Comparison of ENCODE assay signal across 7 cellular contexts in the genomic region with DNA sequence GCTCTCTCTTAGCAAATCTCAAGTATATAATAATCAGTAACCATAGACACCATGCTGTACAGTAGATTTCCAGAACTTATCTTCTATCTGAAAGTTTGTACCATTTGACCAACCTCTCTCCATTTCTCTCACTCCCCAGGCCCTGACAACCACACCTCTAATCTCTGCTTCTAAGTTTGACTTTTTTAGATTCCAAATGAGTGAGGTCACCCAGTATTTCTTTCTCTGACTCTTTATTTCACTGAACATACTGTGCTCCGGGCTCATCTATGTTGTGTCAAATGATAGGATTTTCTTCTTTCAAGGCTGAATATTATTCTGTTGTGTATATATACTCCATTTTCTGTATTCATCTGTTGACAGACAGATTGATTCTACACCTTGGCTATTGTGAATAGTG.
DNase-seq lines count a peak whose midpoint lies in the region; ATAC-seq, FAIRE-seq and TF ChIP-seq lines count a peak whose summit lies in the region.
"Not testable (repeated sequence)": the region's sequence is repeated elsewhere in the genome, so short reads cannot be mapped to it uniquely, and the experiment has no call there.

No MANE protein-coding gene starts in this region.

- not testable (repeated sequence) for H3K9me3 ChIP-seq in SJCRH30 (replicated peaks); K562 (replicated peaks; ENCODE audit: control insufficient read depth, insufficient read depth, low read depth, low read length)

- H3K4me3 ChIP-seq in SJCRH30, K562: not testable (repeated sequence)

- not testable (repeated sequence) for FAIRE-seq in K562 (lab: Jason Lieb, UNC)

- TF ChIP-seq POLR2A in K562 (conservative IDR thresholded peaks at IDR 0.05) = not testable (repeated sequence)

- not testable (repeated sequence) for H3K79me2 ChIP-seq in K562 (ENCODE audit: control insufficient read depth, insufficient read depth, low read length)

- not testable (repeated sequence) for H3K27me3 ChIP-seq in SJCRH30; K562 (ENCODE audit: control insufficient read depth in 2 of 2, insufficient read depth in 2 of 2, low read length in 2 of 2); foreskin keratinocyte

- TF ChIP-seq RAD21 in K562 (CRISPR knock-in tag; conservative IDR thresholded peaks at IDR 0.05 in 1 of 2, IDR thresholded peaks at IDR 0.05 in 1 of 2) = not testable (repeated sequence)

- not testable (repeated sequence) for H3K4me2 ChIP-seq in K562 (ENCODE audit: insufficient read depth, low read length)

- not testable (repeated sequence) for H3K9ac ChIP-seq in K562 (ENCODE audit: insufficient read depth in 1 of 2, low read depth in 2 of 2, low read length in 2 of 2)

- CTCF ChIA-PET in K562 (lab: Yijun Ruan, JAX; ENCODE audit: low intra/inter-chr PET ratio) = not testable (repeated sequence)

- not testable (repeated sequence) for ATAC-seq in K562
- ATAC-seq in foreskin keratinocyte = peak; percentile 80
- peak; percentile 95 for ATAC-seq in left ventricle myocardium superior

- DNase-seq in Daoy (ENCODE audit: low read depth) (peak; percentile 13), HS-27A (ENCODE audit: low read depth) (peak; percentile 5), foreskin keratinocyte (peak in 1 of 2 donors; percentile 50), non-pigmented ciliary epithelial cell (ENCODE audit: low read depth) (peak; percentile 13)
- not testable (repeated sequence) for DNase-seq in SJCRH30; K562 (ENCODE audit: extremely low read depth in 1 of 4, low spot score in 3 of 4); left ventricle myocardium superior

- TF ChIP-seq EP300 in K562 (IDR thresholded peaks at IDR 0.05; ENCODE audit: low read length) = not testable (repeated sequence)

- not testable (repeated sequence) for H3K9me1 ChIP-seq in K562 (ENCODE audit: control insufficient read depth, insufficient read depth, low read length)

- not testable (repeated sequence) for H4K20me1 ChIP-seq in K562 (replicated peaks; ENCODE audit: control insufficient read depth, insufficient read depth, low read length)

- not testable (repeated sequence) for BruUV-seq in K562 (replicated peaks; lab: Mats Ljungman, UMichigan)

- TF ChIP-seq CTCF in K562 (IDR thresholded peaks at IDR 0.05 in 2 of 3, conservative IDR thresholded peaks at IDR 0.05 in 1 of 3; ENCODE audit: insufficient read depth in 2 of 3, low read depth in 1 of 3, low read length in 3 of 3); foreskin keratinocyte (conservative IDR thresholded peaks at IDR 0.05): not testable (repeated sequence)

- intact Hi-C loops in K562 (cut with micrococcal nuclease); left ventricle myocardium superior (cut with micrococcal nuclease): not testable (repeated sequence)

- POLR2A ChIA-PET in K562 (lab: Yijun Ruan, JAX) = not testable (repeated sequence)

- not testable (repeated sequence) for H3K36me3 ChIP-seq in SJCRH30; K562 (ENCODE audit: control insufficient read depth, insufficient read depth, low read length)

- not testable (repeated sequence) for H2AFZ ChIP-seq in K562 (ENCODE audit: low read depth, low read length)

- not testable (repeated sequence) for H3K4me1 ChIP-seq in SJCRH30; K562 (replicated peaks in 1 of 2; ENCODE audit: control insufficient read depth in 2 of 2, insufficient read depth in 2 of 2, low read length in 2 of 2); foreskin keratinocyte

- WGBS in K562 (ENCODE audit: insufficient coverage, low coverage, missing lambda C conversion rate) = 29% methylated on average over 1 of the region's 1 CpG

- in situ Hi-C loops in K562 (cut with MboI) = not testable (repeated sequence)

- 0 out of 2 replicates have a peak overlapping the region, but pooled peaks have one; percentile 14 for H3K27ac ChIP-seq in SJCRH30
- not testable (repeated sequence) for H3K27ac ChIP-seq in K562 (ENCODE audit: extremely low read depth, low read depth, low read length); foreskin keratinocyte

TF ChIP-seq in K562, 482 proteins besides CTCF, POLR2A, EP300 and RAD21:
- TF ChIP-seq, protein P1, sequence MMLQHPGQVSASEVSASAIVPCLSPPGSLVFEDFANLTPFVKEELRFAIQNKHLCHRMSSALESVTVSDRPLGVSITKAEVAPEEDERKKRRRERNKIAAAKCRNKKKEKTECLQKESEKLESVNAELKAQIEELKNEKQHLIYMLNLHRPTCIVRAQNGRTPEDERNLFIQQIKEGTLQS (IDR thresholded peaks at IDR 0.05) = peak; percentile 25; the same call in 1 of the 2 replicates
- TF ChIP-seq, protein P1 (CRISPR knock-in tag; conservative IDR thresholded peaks at IDR 0.05) = not testable (repeated sequence)
